In genomic region chr16:57297856-57298255, GRCh38 we compare ENCODE assay signal across 12 cellular contexts. TPM values are rescaled to one million over a fixed set of nuclear protein-coding genes. Genes with fewer than 3 reads are reported as not detected.
DNase-seq lines count a peak whose midpoint lies in the region; ATAC-seq and TF ChIP-seq lines count a peak whose summit lies in the region.
"Had no signal": no experiment of that assay in that cellular context is flagged by ENCODE, and none has a peak within 500 bp of the region (broad histone marks: within the 10 kb centered on the region; RNA-seq: fewer than 3 reads in every experiment).

No MANE protein-coding gene starts in this region.

- TF ChIP-seq CTCF in MCF 10A (IDR thresholded peaks at IDR 0.05; ENCODE audit: unreplicated experiment) (no peak), mammary epithelial cell (conservative IDR thresholded peaks at IDR 0.05 in 1 of 2, IDR thresholded peaks at IDR 0.05 in 1 of 2; ENCODE audit: extremely low read depth in 1 of 2, insufficient read depth in 1 of 2, low read depth in 1 of 2, low read length in 2 of 2) (no peak)

- H4K20me1 ChIP-seq in mammary epithelial cell (ENCODE audit: insufficient read depth, low read length), result no peaks in the 10 kb centered on the region

- no peaks in the 10 kb centered on the region for H3K27me3 Mint-ChIP-seq in MCF 10A (ENCODE audit: insufficient read depth, unreplicated experiment)
- H3K27me3 Mint-ChIP-seq in effector memory CD8-positive, alpha-beta T cell, result no peaks in the 10 kb centered on the region

- no peaks in the 10 kb centered on the region for H3K4me1 Mint-ChIP-seq in MCF 10A (ENCODE audit: insufficient read depth, unreplicated experiment)
- peaks cover 8 to 14% of the 10 kb centered on the region in 2 donors for H3K4me1 Mint-ChIP-seq in effector memory CD8-positive, alpha-beta T cell (ENCODE audit: low read depth in 2 of 2)

- no peak overlapping the region for H3K4me2 ChIP-seq in mammary epithelial cell (ENCODE audit: insufficient read depth, low read depth, low read length)

- no peaks in the 10 kb centered on the region for H3K9me3 Mint-ChIP-seq in MCF 10A (ENCODE audit: unreplicated experiment)
- no peaks in the 10 kb centered on the region for H3K9me3 Mint-ChIP-seq in effector memory CD8-positive, alpha-beta T cell

- no peak for DNase-seq in MCF 10A (ENCODE audit: unreplicated experiment)
- no peak for DNase-seq in mammary epithelial cell
- DNase-seq in activated CD4-positive, alpha-beta T cell treated with anti-CD3 and anti-CD28 coated beads for 48 hours, result peak; percentile 38
- peak; percentile 56 to 58 (median 58) for DNase-seq in effector memory CD8-positive, alpha-beta T cell
- no peak for DNase-seq in head of caudate nucleus
- no peak for DNase-seq in dermis blood vessel endothelial cell
- DNase-seq: NCI-H1105, SW 1271 had no signal

- no peak overlapping the region for H3K27ac Mint-ChIP-seq in MCF 10A (ENCODE audit: low read depth, unreplicated experiment)
- H3K27ac Mint-ChIP-seq in effector memory CD8-positive, alpha-beta T cell, result peak overlapping the region in 1 of 2 donors; percentile 87

- ATAC-seq in effector memory CD8-positive, alpha-beta T cell (replicated peaks), result peak; percentile 35
- no peak for ATAC-seq in HG03571 (IDR thresholded peaks at IDR 0.05; ENCODE audit: unreplicated experiment)

- H3K36me3 ChIP-seq in mammary epithelial cell (ENCODE audit: insufficient read depth, low read length), result no peaks in the 10 kb centered on the region
- H3K36me3 ChIP-seq: breast epithelium had no signal

- H3K27ac ChIP-seq in mammary epithelial cell (ENCODE audit: insufficient read depth, low read depth, low read length), result no peak overlapping the region
- H3K27ac ChIP-seq in temporal lobe (ENCODE audit: low read depth, low read length), result peak overlapping the region; percentile 54

- POLR2A ChIA-PET in MCF 10A (lab: Yijun Ruan, JAX), result interaction anchor here (4.1 kb wide), 1 partner anchor 21 kb away, joined by 42 read pairs; no protein-coding TSS in a partner anchor

- BruUV-seq in MCF 10A (replicated peaks; lab: Mats Ljungman, UMichigan) (no TSS peak), mammary epithelial cell (replicated peaks; lab: Mats Ljungman, UMichigan) (no TSS peak)

- peak overlapping the region; percentile 31 for H3K4me3 Mint-ChIP-seq in MCF 10A (ENCODE audit: unreplicated experiment)
- H3K4me3 Mint-ChIP-seq in effector memory CD8-positive, alpha-beta T cell, result no peak overlapping the region

- no peak overlapping the region for H3K4me3 ChIP-seq in mammary epithelial cell (replicated peaks in 1 of 3; ENCODE audit: insufficient read depth in 1 of 3, low read depth in 2 of 3, low read length in 3 of 3)
- H3K4me3 ChIP-seq: breast epithelium had no signal

- H3K4me1 ChIP-seq in mammary epithelial cell (ENCODE audit: insufficient read depth, low read length), result peaks cover 10% of the 10 kb centered on the region

- no peak overlapping the region for H3K9ac ChIP-seq in mammary epithelial cell (ENCODE audit: insufficient read depth, low read length)

- dilution Hi-C loops in mammary epithelial cell (cut with HindIII; ENCODE audit: low sequenced_read_pairs), result loop anchor here (5.0 to 10.0 kb wide), 2 partner anchors 41 to 47 kb away; no protein-coding TSS in a partner anchor

- WGBS in mammary epithelial cell (ENCODE audit: low coverage, missing lambda C conversion rate), result 87% methylated on average over 13 of the region's 13 CpGs

- H3K9me3 ChIP-seq in mammary epithelial cell (replicated peaks; ENCODE audit: insufficient read depth, low read length), result no peaks in the 10 kb centered on the region
- H3K9me3 ChIP-seq: breast epithelium had no signal

- H3K27me3 ChIP-seq in mammary epithelial cell (ENCODE audit: insufficient read depth, low read length), result no peaks in the 10 kb centered on the region
- H3K27me3 ChIP-seq: breast epithelium had no signal

- in situ Hi-C loops in mammary epithelial cell (cut with MboI; ENCODE audit: low sequenced_read_pairs in 2 of 2), result loop anchor here in 1 of 2 donors (10.0 kb wide), 1 partner anchor 213 kb away; no protein-coding TSS in a partner anchor

- no peaks in the 10 kb centered on the region for H3K79me2 ChIP-seq in mammary epithelial cell (ENCODE audit: insufficient read depth, low read length)

- H3K36me3 Mint-ChIP-seq in MCF 10A (ENCODE audit: insufficient read depth, unreplicated experiment), result no peaks in the 10 kb centered on the region
- H3K36me3 Mint-ChIP-seq in effector memory CD8-positive, alpha-beta T cell (ENCODE audit: insufficient read depth), result peaks cover 5% of the 10 kb centered on the region

- intact Hi-C loops in MCF 10A (cut with micrococcal nuclease), result no loop called here
- intact Hi-C loops in mammary epithelial cell (cut with micrococcal nuclease), result loop anchor here (2.0 kb wide), 1 partner anchor 37 kb away; no protein-coding TSS in a partner anchor
- intact Hi-C loops in head of caudate nucleus (cut with DNase I), result no loop called here

- CTCF ChIA-PET in MCF 10A (lab: Yijun Ruan, JAX), result interaction anchor here (1.1 to 11.3 kb wide), 2 partner anchors 9 to 120 kb away, joined by 4 to 211 read pairs; no protein-coding TSS in a partner anchor
- CTCF ChIA-PET in mammary epithelial cell (lab: Charles Lee; ENCODE audit: low non-redundant PET), result no interaction called here

- H2AFZ ChIP-seq in mammary epithelial cell (ENCODE audit: low read depth, low read length), result no peak overlapping the region

RNA-seq across cellular contexts. Expression of gene PLLP, which starts 13.4 kb away (rescaled TPM):
- total RNA-seq in MCF 10A (2022) (3.9 and 6.1 TPM in 2 replicates), mammary epithelial cell (1 to 10 TPM; 1.7 to 2.2 TPM), temporal lobe (1.5 TPM), dermis blood vessel endothelial cell (13.8 and 16.9 TPM in 2 replicates)
- polyA plus RNA-seq in mammary epithelial cell, result 6.3 TPM
- 10.4 TPM for polyA minus RNA-seq in mammary epithelial cell
- polyA plus RNA-seq: neural cell had no signal

RNA-seq across cellular contexts. Expression of gene ARL2BP, which starts 52.8 kb away (rescaled TPM):
- total RNA-seq in MCF 10A (2022) (94.4 and 114 TPM in 2 replicates), mammary epithelial cell (10 to 100 TPM; 70.2 to 82.4 TPM), temporal lobe (40.3 TPM), dermis blood vessel endothelial cell (85.3 and 106 TPM in 2 replicates)
- 87.9 TPM for polyA plus RNA-seq in mammary epithelial cell
- polyA minus RNA-seq in mammary epithelial cell, result 48.9 TPM

Comparison
In these comparisons a context has a peak if more than half of its experiments do, and no peak if none do; other contexts are left out.
1. DNase-seq: peak in activated CD4-positive, alpha-beta T cell treated with anti-CD3 and anti-CD28 coated beads for 48 hours (single experiment) and effector memory CD8-positive, alpha-beta T cell (3 of 3); none in MCF 10A (single experiment), mammary epithelial cell (single experiment), head of caudate nucleus (0 of 42) and dermis blood vessel endothelial cell (single experiment).